In genomic region chr22:35569916-35570315, GRCh38 we compare ENCODE assay signal across 24 cellular contexts. TPM values are rescaled to one million over a fixed set of nuclear protein-coding genes. Genes with fewer than 3 reads are reported as not detected.
"Had no signal": no experiment of that assay in that cellular context is flagged by ENCODE, and none has a peak within 500 bp of the region (broad histone marks: within the 10 kb centered on the region; RNA-seq: fewer than 3 reads in every experiment).

No MANE protein-coding gene starts in this region.

- H3K9me2 ChIP-seq: SK-N-SH had no signal

- H3K27me3 ChIP-seq: MG63 had no signal

- H3K27ac ChIP-seq: SJCRH30, VCaP had no signal

- H3K4me3 ChIP-seq: MG63, SJCRH30 had no signal

- H3K36me3 ChIP-seq: MG63, SJCRH30 had no signal

- H3K4me1 ChIP-seq: SJCRH30 had no signal

- H3K9me3 ChIP-seq: MG63, SJCRH30, SK-N-SH had no signal

- ATAC-seq: activated CD4-positive, alpha-beta T cell treated with anti-CD3 and anti-CD28 coated beads for 36 hours; activated T-helper 17 cell treated with anti-CD3 and anti-CD28 coated beads, Interleukin-2, amount 50 U/mL, for 72 hours had no signal

- DNase-seq: activated CD4-positive, alpha-beta memory T cell treated with anti-CD3 and anti-CD28 coated beads, Interleukin-2, amount 10 ng/mL, durations not matched to agents 7 days and 5 days; activated CD4-positive, alpha-beta T cell treated with anti-CD3 and anti-CD28 coated beads for 36 hours; activated CD4-positive, alpha-beta T cell treated with anti-CD3 and anti-CD28 coated beads, Interleukin-2, amount 50 U/mL, for 1 hour; activated gamma-delta T cell; activated naive CD4-positive, alpha-beta T cell treated with anti-CD3 and anti-CD28 coated beads for 36 hours; activated T-cell treated with anti-CD3 and anti-CD28 coated beads for 4 hours; activated T-cell treated with anti-CD3 and anti-CD28 coated beads, Interleukin-2, amount 50 U/mL, for 48 hours; amygdala; NCI-H1105; NCI-H1436; NCI-H1694 treated with DMSO at 0.1 percent for 48 hours; NCI-H2029 treated with DMSO at 0.1 percent for 48 hours; NCI-H2227 treated with DMSO at 0.1 percent for 48 hours; NCI-H446 treated with DMSO at 0.1 percent for 48 hours; NCI-H524 treated with DMSO at 0.1 percent for 48 hours; NCI-H748 treated with DMSO at 0.1 percent for 48 hours; Right ventricle myocardium superior; SJCRH30; SK-N-SH; T-helper 1 cell had no signal

RNA-seq across cellular contexts. Expression of gene RASD2, which starts 29.3 kb away (rescaled TPM):
- total RNA-seq: activated CD4-positive, alpha-beta memory T cell treated with anti-CD3 and anti-CD28 coated beads, Interleukin-2, amount 10 ng/mL, durations not matched to agents 7 days and 5 days; activated naive CD4-positive, alpha-beta T cell treated with anti-CD3 and anti-CD28 coated beads for 36 hours; SJCRH30; T-helper 2 cell treated with Interferon-gamma antibody and Interleukin-4, amounts not matched to agents 100 ng/mL and 5 ng/mL, for 36 hours had no signal

RNA-seq across cellular contexts. Expression of gene MB, which starts 47.2 kb away (rescaled TPM):
- total RNA-seq: activated CD4-positive, alpha-beta memory T cell treated with anti-CD3 and anti-CD28 coated beads, Interleukin-2, amount 10 ng/mL, durations not matched to agents 7 days and 5 days; activated CD4-positive, alpha-beta T cell treated with anti-CD3 and anti-CD28 coated beads for 36 hours; activated naive CD4-positive, alpha-beta T cell treated with anti-CD3 and anti-CD28 coated beads for 36 hours had no signal
